9 cellular contexts compared by ENCODE assay signal in the genomic region with DNA sequence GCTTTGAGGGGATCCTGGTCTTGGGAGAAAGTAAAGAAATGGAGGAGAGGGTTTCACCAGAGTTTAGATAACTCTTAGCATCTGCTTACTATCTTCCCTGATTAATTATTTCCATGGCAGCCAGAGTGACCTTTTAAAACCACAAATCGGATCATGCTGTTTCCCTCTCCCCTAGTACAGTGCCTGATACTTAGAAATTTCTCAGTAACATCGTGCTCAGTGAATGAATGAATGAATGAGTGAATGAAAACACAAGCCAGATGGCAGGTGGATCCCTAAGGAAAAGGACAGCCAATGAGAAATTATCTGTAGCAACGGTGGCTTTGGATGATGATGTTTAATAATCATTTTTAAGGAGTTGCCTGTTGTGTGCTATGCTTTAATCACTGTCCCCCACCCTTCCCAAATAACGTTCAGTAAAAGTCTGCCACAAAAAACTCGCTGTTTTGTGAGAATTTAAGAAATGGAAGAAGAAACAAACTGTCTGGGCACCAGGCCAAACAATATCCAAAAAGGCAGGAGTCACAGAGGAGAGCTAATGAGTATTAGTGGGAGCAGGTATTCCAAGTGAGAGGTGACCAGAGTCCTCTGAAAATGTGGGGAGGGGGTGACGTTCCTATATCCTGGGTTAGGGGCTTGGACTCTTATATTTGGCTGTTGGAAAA. TPM values are rescaled to one million over a fixed set of nuclear protein-coding genes. Genes with fewer than 3 reads are reported as not detected.
DNase-seq lines count a peak whose midpoint lies in the region; ATAC-seq and TF ChIP-seq lines count a peak whose summit lies in the region.
"Had no signal": no experiment of that assay in that cellular context is flagged by ENCODE, and none has a peak within 500 bp of the region (broad histone marks: within the 10 kb centered on the region; RNA-seq: fewer than 3 reads in every experiment).

No MANE protein-coding gene starts in this region.

- H3K79me2 ChIP-seq in GM23248 (ENCODE audit: insufficient read depth), result peaks cover 39% of the 10 kb centered on the region

- 25% methylated on average over 6 of the region's 6 CpGs for WGBS in GM23248 (ENCODE audit: low coverage in 1 of 2, low lambda C conversion rate in 2 of 2, missing lambda C conversion rate in 2 of 2), 2 experiments

- peak overlapping the region; percentile 42 for H3K4me2 ChIP-seq in GM23248 (ENCODE audit: unreplicated experiment)

- peak overlapping the region; percentile 97; the same call in 1 of the 2 replicates for H3K4me3 ChIP-seq in GM23248

- no peaks in the 10 kb centered on the region for H3K9me3 Mint-ChIP-seq in activated CD8-positive, alpha-beta T cell treated with anti-CD3 and anti-CD28 coated beads, Interleukin-2, amount 10 ng/mL, durations not matched to agents 7 days and 5 days (ENCODE audit: insufficient read depth)
- no peaks in the 10 kb centered on the region for H3K9me3 Mint-ChIP-seq in mesothelial cell of epicardium

- no peaks in the 10 kb centered on the region for H3K9me2 ChIP-seq in GM23248 (ENCODE audit: insufficient read depth)

- H2AFZ ChIP-seq in GM23248, result peak overlapping the region; percentile 18; the same call in 1 of the 2 replicates

- H3K36me3 Mint-ChIP-seq in activated CD8-positive, alpha-beta T cell treated with anti-CD3 and anti-CD28 coated beads, Interleukin-2, amount 10 ng/mL, durations not matched to agents 7 days and 5 days (ENCODE audit: low read depth), result peaks cover 26% of the 10 kb centered on the region
- H3K36me3 Mint-ChIP-seq in mesothelial cell of epicardium, result no peaks in the 10 kb centered on the region

- in situ Hi-C loops in GM23248 (cut with MboI), result no loop called here

- TF ChIP-seq CTCF in 22Rv1 (IDR thresholded peaks at IDR 0.05) (no peak), mesothelial cell of epicardium (IDR thresholded peaks at IDR 0.05; ENCODE audit: unreplicated experiment) (no peak), GM10248 (IDR thresholded peaks at IDR 0.05; ENCODE audit: control extremely low read depth, extremely low read depth, low read depth, missing control alignments) (no peak)

- H3K27me3 ChIP-seq in GM23248 (replicated peaks; ENCODE audit: insufficient read depth), result no peaks in the 10 kb centered on the region
- H3K27me3 ChIP-seq: ascending aorta had no signal

- H3K4me3 Mint-ChIP-seq in activated CD8-positive, alpha-beta T cell treated with anti-CD3 and anti-CD28 coated beads, Interleukin-2, amount 10 ng/mL, durations not matched to agents 7 days and 5 days, result peak overlapping the region; percentile 94
- peak overlapping the region; percentile 88 for H3K4me3 Mint-ChIP-seq in mesothelial cell of epicardium

- peaks cover 17% of the 10 kb centered on the region for H3F3A ChIP-seq in GM23248 (ENCODE audit: insufficient read depth)

- H3K4me1 ChIP-seq in GM23248 (ENCODE audit: insufficient read depth), result peaks cover 10% of the 10 kb centered on the region

- H3K27ac ChIP-seq in 22Rv1, result peak overlapping the region; percentile 76
- no peak overlapping the region for H3K27ac ChIP-seq in GM23248

- DNase-seq in GM23248 (no peak), mesothelial cell of epicardium (ENCODE audit: low spot score in 2 of 2, unreplicated experiment in 2 of 2) (no peak), T-helper 9 cell (no peak), SHP77 (lab: John Stamatoyannopoulos, UW) (no peak), GM10248 (ENCODE audit: extremely low spot score) (no peak)
- no peak for DNase-seq in activated CD8-positive, alpha-beta T cell treated with anti-CD3 and anti-CD28 coated beads, Interleukin-2, amount 10 ng/mL, durations not matched to agents 7 days and 5 days
- DNase-seq in activated CD4-positive, CD25-positive, alpha-beta regulatory T cell (lab: John Stamatoyannopoulos, UW), result no peak

- no peaks in the 10 kb centered on the region for H3K27me3 Mint-ChIP-seq in activated CD8-positive, alpha-beta T cell treated with anti-CD3 and anti-CD28 coated beads, Interleukin-2, amount 10 ng/mL, durations not matched to agents 7 days and 5 days (ENCODE audit: low read depth)
- no peaks in the 10 kb centered on the region for H3K27me3 Mint-ChIP-seq in mesothelial cell of epicardium (ENCODE audit: low read depth)

- no peak overlapping the region for H3K9ac ChIP-seq in GM23248

- H3K9me3 ChIP-seq in GM23248 (ENCODE audit: low read depth), result no peaks in the 10 kb centered on the region
- H3K9me3 ChIP-seq: ascending aorta had no signal

- no peaks in the 10 kb centered on the region for H3K36me3 ChIP-seq in GM23248 (ENCODE audit: low read depth)
- H3K36me3 ChIP-seq: ascending aorta had no signal

- H3K4me1 Mint-ChIP-seq in activated CD8-positive, alpha-beta T cell treated with anti-CD3 and anti-CD28 coated beads, Interleukin-2, amount 10 ng/mL, durations not matched to agents 7 days and 5 days (ENCODE audit: low read depth), result peaks cover 35% of the 10 kb centered on the region
- peaks cover 17% of the 10 kb centered on the region for H3K4me1 Mint-ChIP-seq in mesothelial cell of epicardium

- H4K20me1 ChIP-seq in GM23248 (ENCODE audit: insufficient read depth), result no peaks in the 10 kb centered on the region

- CTCF ChIA-PET in activated CD8-positive, alpha-beta T cell treated with anti-CD3 and anti-CD28 coated beads, Interleukin-2, amount 10 ng/mL, durations not matched to agents 7 days and 5 days (lab: Charles Lee), result interaction anchor here (0.9 to 7.5 kb wide), 10 partner anchors 8 to 220 kb away, joined by 3 to 113 read pairs (median 8); no protein-coding TSS in a partner anchor
- CTCF ChIA-PET in GM10248 (lab: Yijun Ruan, JAX), result interaction anchor here (1.1 to 5.9 kb wide), 14 partner anchors 8 to 229 kb away, joined by 3 to 25 read pairs (median 6); no protein-coding TSS in a partner anchor

- H3K27ac Mint-ChIP-seq in activated CD8-positive, alpha-beta T cell treated with anti-CD3 and anti-CD28 coated beads, Interleukin-2, amount 10 ng/mL, durations not matched to agents 7 days and 5 days, result peak overlapping the region; percentile 90
- peak overlapping the region; percentile 51 for H3K27ac Mint-ChIP-seq in mesothelial cell of epicardium

- POLR2A ChIA-PET in activated CD8-positive, alpha-beta T cell treated with anti-CD3 and anti-CD28 coated beads, Interleukin-2, amount 10 ng/mL, durations not matched to agents 7 days and 5 days (lab: Charles Lee), result interaction anchor here (0.6 to 7.6 kb wide), 14 partner anchors 9 to 210 kb away, joined by 3 to 381 read pairs (median 8); a partner anchor contains a TSS
- POLR2A ChIA-PET in GM10248 (lab: Yijun Ruan, JAX), result interaction anchor here (1.4 to 1.9 kb wide), 4 partner anchors 8 to 58 kb away, joined by 3 to 14 read pairs (median 9); no protein-coding TSS in a partner anchor

- ATAC-seq in activated CD8-positive, alpha-beta T cell treated with anti-CD3 and anti-CD28 coated beads, Interleukin-2, amount 10 ng/mL, durations not matched to agents 7 days and 5 days, result no peak

RNA-seq across cellular contexts. Expression of a gene that starts 0.7 kb away (rescaled TPM):
- 14.3 and 15.6 TPM in 2 replicates for total RNA-seq in GM23248 (2014; rRNA removed; shearing (Covaris generic))
- 12.2 and 13.0 TPM in 2 replicates for polyA plus RNA-seq in GM23248 (2016; fragmentation: Nextera tagmentation; extraction: Ambion mirVana)
- 100 to 1,000 TPM; 106 to 107 TPM for total RNA-seq in activated CD8-positive, alpha-beta T cell treated with anti-CD3 and anti-CD28 coated beads, Interleukin-2, amount 10 ng/mL, durations not matched to agents 7 days and 5 days
- 10.9 to 12.4 TPM (median 12.0 TPM) in 3 replicates for total RNA-seq in mesothelial cell of epicardium

RNA-seq across cellular contexts. Expression of a gene that starts 55.7 kb away (rescaled TPM):
- total RNA-seq in GM23248 (2014; rRNA removed; shearing (Covaris generic)), result 0.89 and 2.8 TPM in 2 replicates
- polyA plus RNA-seq in GM23248 (2016; fragmentation: Nextera tagmentation; extraction: Ambion mirVana), result 0.80 and 0.91 TPM in 2 replicates
- total RNA-seq in activated CD8-positive, alpha-beta T cell treated with anti-CD3 and anti-CD28 coated beads, Interleukin-2, amount 10 ng/mL, durations not matched to agents 7 days and 5 days, result 1 to 10 TPM; 2.4 to 2.5 TPM
- 45.8 to 50.3 TPM (median 49.9 TPM) in 3 replicates for total RNA-seq in mesothelial cell of epicardium

Comparison
In these comparisons a context has a peak if more than half of its experiments do, and no peak if none do; other contexts are left out.
1. RNA of a gene that starts 55.7 kb away (total RNA-seq): 45.8 to 50.3 TPM in mesothelial cell of epicardium; 0.89 to 2.8 TPM in GM23248 and 2.4 to 2.5 TPM in activated CD8-positive, alpha-beta T cell treated with anti-CD3 and anti-CD28 coated beads, Interleukin-2, amount 10 ng/mL, durations not matched to agents 7 days and 5 days; every median in the first group is over 10 times any median in the second.